ENCODE assay signal across 16 cellular contexts in the genomic region with DNA sequence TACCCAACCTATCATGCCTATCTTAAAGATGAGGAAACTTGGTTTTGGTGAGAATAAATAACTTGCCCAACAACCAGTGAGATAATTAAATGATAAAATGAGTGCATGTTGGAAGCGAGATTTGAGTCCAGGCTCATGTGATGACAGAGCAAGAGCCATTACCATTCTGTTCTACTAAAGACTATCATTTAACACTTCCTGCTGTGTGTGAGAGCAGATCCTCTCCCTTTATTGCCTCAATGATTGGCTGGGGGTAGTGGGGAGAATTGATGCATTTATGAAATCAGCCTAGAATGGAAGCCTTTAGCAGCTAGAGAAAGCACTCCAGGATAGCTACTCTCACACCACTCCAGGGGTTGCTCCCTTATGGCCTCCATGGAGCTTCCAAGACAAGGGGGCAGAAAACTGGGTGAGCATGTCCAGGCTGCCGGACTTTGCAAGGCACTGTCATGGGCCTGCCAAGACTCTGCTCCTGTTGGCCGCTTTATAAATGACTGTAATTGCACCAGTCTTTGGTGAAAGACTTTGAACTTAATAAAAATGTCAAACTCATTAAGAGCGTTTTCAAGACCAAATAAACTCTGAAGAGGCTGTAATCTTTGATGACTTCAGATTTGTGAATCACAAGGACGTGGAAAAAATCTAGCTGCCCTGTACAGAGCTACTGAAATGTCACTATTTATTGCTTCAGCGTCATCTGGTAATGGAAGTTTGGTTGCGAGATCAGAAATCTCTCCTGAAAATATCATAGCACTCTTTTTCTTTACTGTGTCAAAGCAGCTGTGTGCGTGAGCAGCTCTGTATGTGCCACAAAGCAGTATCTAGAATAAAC.
A peak's percentile ranks its signal among the peaks of the same experiment; 100 is the strongest.
DNase-seq lines count a peak whose midpoint lies in the region; ATAC-seq and TF ChIP-seq lines count a peak whose summit lies in the region.
"Had no signal": no experiment of that assay in that cellular context is flagged by ENCODE, and none has a peak within 500 bp of the region (broad histone marks: within the 10 kb centered on the region; RNA-seq: fewer than 3 reads in every experiment).

No MANE protein-coding gene starts in this region.

- no peak overlapping the region for H2AFZ ChIP-seq in Karpas-422 (ENCODE audit: low read length)

- H3K9me3 Mint-ChIP-seq in mesothelial cell of epicardium: peaks cover 24% of the 10 kb centered on the region

- peaks cover 25% of the 10 kb centered on the region for H3K4me1 Mint-ChIP-seq in mesothelial cell of epicardium
- H3K4me1 Mint-ChIP-seq: CD8-positive, alpha-beta memory T cell had no signal

- DNase-seq in Karpas-422 (peak; percentile 21), esophagus squamous epithelium (lab: John Stamatoyannopoulos, UW) (no peak), mesothelial cell of epicardium (ENCODE audit: low spot score in 2 of 2, unreplicated experiment in 2 of 2) (no peak), uterus (peak in 1 of 2 donors; percentile 27), NCI-H128 (lab: John Stamatoyannopoulos, UW; ENCODE audit: unreplicated experiment) (no peak), DMS 273 (lab: John Stamatoyannopoulos, UW; ENCODE audit: unreplicated experiment) (no peak)
- DNase-seq: CD8-positive, alpha-beta memory T cell; DMS 273 treated with DMSO at 0.1 percent for 48 hours; NCI-H146; NCI-H2081 treated with DMSO at 0.1 percent for 48 hours; NCI-H345; NCI-H526 treated with DMSO at 0.1 percent for 48 hours had no signal

- H4K20me1 ChIP-seq in Karpas-422 (ENCODE audit: insufficient read depth, low read depth, low read length): no peaks in the 10 kb centered on the region
- H4K20me1 ChIP-seq: BLaER1 had no signal

- H3K4me3 ChIP-seq in Karpas-422 (ENCODE audit: low read length) (no peak overlapping the region), esophagus squamous epithelium (no peak overlapping the region), uterus (no peak overlapping the region)
- H3K4me3 ChIP-seq: BLaER1, HAP-1, SJSA1 had no signal

- H3K27ac ChIP-seq in Karpas-422 (ENCODE audit: low read length) (no peak overlapping the region), esophagus squamous epithelium (peak overlapping the region in 3 of 4 donors; percentile 25 to 83 (median 59)), uterus (peak overlapping the region; percentile 21 to 67)
- H3K27ac ChIP-seq: BLaER1, SJSA1 had no signal

- ATAC-seq in HG02840 (IDR thresholded peaks at IDR 0.05; ENCODE audit: low FRiP score, unreplicated experiment): no peak

- H3K79me2 ChIP-seq in Karpas-422 (ENCODE audit: low read length): no peaks in the 10 kb centered on the region

- WGBS in esophagus squamous epithelium, 2 donors: 61 to 73% methylated on average over 6 to 8 of the region's 8 CpGs

- H3K36me3 ChIP-seq in Karpas-422 (ENCODE audit: insufficient read depth, low read length) (no peaks in the 10 kb centered on the region), esophagus squamous epithelium (peaks cover 0 to 12% (median 0%) of the 10 kb centered on the region in 3 donors), uterus (no peaks in the 10 kb centered on the region)
- H3K36me3 ChIP-seq: BLaER1, HAP-1, SJSA1 had no signal

- H3K4me2 ChIP-seq in Karpas-422 (ENCODE audit: low read depth, low read length, poor library complexity, severe bottlenecking): no peak overlapping the region
- H3K4me2 ChIP-seq: BLaER1 had no signal

- H3K4me3 Mint-ChIP-seq in mesothelial cell of epicardium: no peak overlapping the region
- H3K4me3 Mint-ChIP-seq: CD8-positive, alpha-beta memory T cell had no signal

- intact Hi-C loops in esophagus squamous epithelium (cut with DNase I): no loop called here
- intact Hi-C loops in uterus (cut with DNase I; ENCODE audit: low total_unique reads): no loop called here

- H3K9ac ChIP-seq in Karpas-422 (ENCODE audit: low read length): no peak overlapping the region
- H3K9ac ChIP-seq: BLaER1 had no signal

- H3K27ac Mint-ChIP-seq in mesothelial cell of epicardium: peak overlapping the region; percentile 64
- H3K27ac Mint-ChIP-seq: CD8-positive, alpha-beta memory T cell had no signal

- TF ChIP-seq POLR2A in esophagus squamous epithelium (IDR thresholded peaks at IDR 0.05): no peak
- no peak for TF ChIP-seq POLR2A in uterus (IDR thresholded peaks at IDR 0.05)

- TF ChIP-seq CTCF in esophagus squamous epithelium (IDR thresholded peaks at IDR 0.05) (no peak), mesothelial cell of epicardium (IDR thresholded peaks at IDR 0.05; ENCODE audit: unreplicated experiment) (no peak), uterus (IDR thresholded peaks at IDR 0.05) (no peak)

- peaks cover 21% of the 10 kb centered on the region for H3K36me3 Mint-ChIP-seq in mesothelial cell of epicardium
- H3K36me3 Mint-ChIP-seq: CD8-positive, alpha-beta memory T cell had no signal

- H3K27me3 Mint-ChIP-seq in mesothelial cell of epicardium (ENCODE audit: low read depth): no peaks in the 10 kb centered on the region

- H3K9me3 ChIP-seq in Karpas-422 (ENCODE audit: low read length) (no peaks in the 10 kb centered on the region), esophagus squamous epithelium (no peaks in the 10 kb centered on the region), uterus (no peaks in the 10 kb centered on the region)
- H3K9me3 ChIP-seq: BLaER1, HAP-1, SJSA1 had no signal

- no peaks in the 10 kb centered on the region for H3K27me3 ChIP-seq in Karpas-422 (ENCODE audit: low read length)
- no peaks in the 10 kb centered on the region for H3K27me3 ChIP-seq in esophagus squamous epithelium
- H3K27me3 ChIP-seq in uterus: no peaks in the 10 kb centered on the region
- H3K27me3 ChIP-seq: BLaER1, SJSA1 had no signal

- H3K4me1 ChIP-seq in Karpas-422 (ENCODE audit: low read length) (no peaks in the 10 kb centered on the region), esophagus squamous epithelium (peaks cover 0 to 65% (median 33%) of the 10 kb centered on the region in 3 donors), uterus (peaks cover 0 to 8% of the 10 kb centered on the region in 2 donors)
- H3K4me1 ChIP-seq: BLaER1 had no signal

- H3K9me2 ChIP-seq in Karpas-422 (replicated peaks; ENCODE audit: insufficient read depth, low read length): no peaks in the 10 kb centered on the region
